Comparison of ENCODE assay signal across 1 cellular context in the genomic region with DNA sequence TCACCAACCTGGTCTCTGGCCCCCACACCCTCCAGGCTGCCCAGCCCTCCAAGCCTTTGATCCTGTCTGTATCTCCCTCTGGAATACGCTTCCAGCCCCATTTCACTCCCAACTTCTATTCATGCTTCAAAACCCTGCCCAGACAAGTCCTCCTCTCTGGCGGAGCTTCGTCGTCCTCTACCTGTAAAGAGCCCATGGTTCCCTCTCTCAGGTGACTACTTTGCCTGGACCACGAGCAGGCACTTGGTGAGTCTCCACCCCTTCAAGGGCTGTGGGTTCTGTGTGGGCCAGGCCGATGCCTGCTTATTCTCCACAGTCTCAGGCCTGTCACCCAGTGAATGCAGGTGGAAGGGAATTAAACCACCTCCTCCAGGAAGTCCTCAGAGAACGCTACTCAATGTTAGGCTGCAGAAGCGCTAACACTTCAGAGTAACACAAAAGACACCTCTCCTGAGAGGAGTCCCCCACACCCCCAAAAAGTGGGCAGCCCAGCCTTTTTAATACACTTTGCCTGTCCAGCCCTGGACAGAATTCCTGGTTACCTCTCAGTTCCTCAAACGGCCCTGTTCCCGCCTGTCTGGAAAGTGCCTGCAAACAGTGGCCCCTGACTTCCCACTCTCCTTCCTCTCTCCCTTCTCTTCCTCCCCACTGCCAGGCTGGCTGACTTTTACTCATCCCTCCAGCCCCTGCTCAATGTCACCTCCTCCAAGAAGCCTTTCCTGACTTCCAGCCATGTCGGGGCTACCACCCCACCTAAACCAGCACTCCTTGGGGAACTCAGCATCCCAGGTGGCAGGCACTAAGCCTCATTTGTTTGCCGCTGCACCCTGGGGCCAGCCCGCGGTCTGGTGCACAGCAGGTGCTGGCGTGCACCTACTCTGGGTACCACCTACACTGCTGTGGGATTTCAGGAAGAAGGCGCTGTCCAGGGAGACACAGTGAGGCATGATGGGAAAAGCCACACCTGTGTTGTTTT.
TF ChIP-seq lines count a peak whose summit lies in the region.

No MANE protein-coding gene starts in this region.

TF ChIP-seq in GM12878, 131 proteins besides CTCF, POLR2A, EP300 and RAD21:
- TF ChIP-seq IKZF2 (IDR thresholded peaks at IDR 0.05): peak; percentile 16 to 28; a peak in 2 of 4 replicates
- no peak for TF ChIP-seq ZNF24 (IDR thresholded peaks at IDR 0.05)
- TF ChIP-seq CREM (IDR thresholded peaks at IDR 0.05; ENCODE audit: low read depth): no peak
- TF ChIP-seq IKZF1 (conservative IDR thresholded peaks at IDR 0.05): 0 out of 2 replicates have a peak, but pooled peaks have one; percentile 16
- no peak for TF ChIP-seq EGR1 (IDR thresholded peaks at IDR 0.05; ENCODE audit: borderline replicate concordance in 1 of 2, low read depth in 2 of 2, low read length in 2 of 2)
- TF ChIP-seq, protein P1, sequence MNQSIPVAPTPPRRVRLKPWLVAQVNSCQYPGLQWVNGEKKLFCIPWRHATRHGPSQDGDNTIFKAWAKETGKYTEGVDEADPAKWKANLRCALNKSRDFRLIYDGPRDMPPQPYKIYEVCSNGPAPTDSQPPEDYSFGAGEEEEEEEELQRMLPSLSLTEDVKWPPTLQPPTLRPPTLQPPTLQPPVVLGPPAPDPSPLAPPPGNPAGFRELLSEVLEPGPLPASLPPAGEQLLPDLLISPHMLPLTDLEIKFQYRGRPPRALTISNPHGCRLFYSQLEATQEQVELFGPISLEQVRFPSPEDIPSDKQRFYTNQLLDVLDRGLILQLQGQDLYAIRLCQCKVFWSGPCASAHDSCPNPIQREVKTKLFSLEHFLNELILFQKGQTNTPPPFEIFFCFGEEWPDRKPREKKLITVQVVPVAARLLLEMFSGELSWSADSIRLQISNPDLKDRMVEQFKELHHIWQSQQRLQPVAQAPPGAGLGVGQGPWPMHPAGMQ (IDR thresholded peaks at IDR 0.05; ENCODE audit: borderline replicate concordance): no peak
- TF ChIP-seq, protein P2, sequence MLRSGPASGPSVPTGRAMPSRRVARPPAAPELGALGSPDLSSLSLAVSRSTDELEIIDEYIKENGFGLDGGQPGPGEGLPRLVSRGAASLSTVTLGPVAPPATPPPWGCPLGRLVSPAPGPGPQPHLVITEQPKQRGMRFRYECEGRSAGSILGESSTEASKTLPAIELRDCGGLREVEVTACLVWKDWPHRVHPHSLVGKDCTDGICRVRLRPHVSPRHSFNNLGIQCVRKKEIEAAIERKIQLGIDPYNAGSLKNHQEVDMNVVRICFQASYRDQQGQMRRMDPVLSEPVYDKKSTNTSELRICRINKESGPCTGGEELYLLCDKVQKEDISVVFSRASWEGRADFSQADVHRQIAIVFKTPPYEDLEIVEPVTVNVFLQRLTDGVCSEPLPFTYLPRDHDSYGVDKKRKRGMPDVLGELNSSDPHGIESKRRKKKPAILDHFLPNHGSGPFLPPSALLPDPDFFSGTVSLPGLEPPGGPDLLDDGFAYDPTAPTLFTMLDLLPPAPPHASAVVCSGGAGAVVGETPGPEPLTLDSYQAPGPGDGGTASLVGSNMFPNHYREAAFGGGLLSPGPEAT (IDR thresholded peaks at IDR 0.05; ENCODE audit: low read depth): 0 out of 2 replicates have a peak, but pooled peaks have one; percentile 13
- TF ChIP-seq RAD51 (IDR thresholded peaks at IDR 0.05): no peak
- TF ChIP-seq CEBPB (IDR thresholded peaks at IDR 0.05; ENCODE audit: borderline replicate concordance in 1 of 2, low read depth in 2 of 2, low read length in 2 of 2): no peak
- no peak for TF ChIP-seq SIN3A (IDR thresholded peaks at IDR 0.05; ENCODE audit: low read depth, low read length)
- TF ChIP-seq, protein P3, sequence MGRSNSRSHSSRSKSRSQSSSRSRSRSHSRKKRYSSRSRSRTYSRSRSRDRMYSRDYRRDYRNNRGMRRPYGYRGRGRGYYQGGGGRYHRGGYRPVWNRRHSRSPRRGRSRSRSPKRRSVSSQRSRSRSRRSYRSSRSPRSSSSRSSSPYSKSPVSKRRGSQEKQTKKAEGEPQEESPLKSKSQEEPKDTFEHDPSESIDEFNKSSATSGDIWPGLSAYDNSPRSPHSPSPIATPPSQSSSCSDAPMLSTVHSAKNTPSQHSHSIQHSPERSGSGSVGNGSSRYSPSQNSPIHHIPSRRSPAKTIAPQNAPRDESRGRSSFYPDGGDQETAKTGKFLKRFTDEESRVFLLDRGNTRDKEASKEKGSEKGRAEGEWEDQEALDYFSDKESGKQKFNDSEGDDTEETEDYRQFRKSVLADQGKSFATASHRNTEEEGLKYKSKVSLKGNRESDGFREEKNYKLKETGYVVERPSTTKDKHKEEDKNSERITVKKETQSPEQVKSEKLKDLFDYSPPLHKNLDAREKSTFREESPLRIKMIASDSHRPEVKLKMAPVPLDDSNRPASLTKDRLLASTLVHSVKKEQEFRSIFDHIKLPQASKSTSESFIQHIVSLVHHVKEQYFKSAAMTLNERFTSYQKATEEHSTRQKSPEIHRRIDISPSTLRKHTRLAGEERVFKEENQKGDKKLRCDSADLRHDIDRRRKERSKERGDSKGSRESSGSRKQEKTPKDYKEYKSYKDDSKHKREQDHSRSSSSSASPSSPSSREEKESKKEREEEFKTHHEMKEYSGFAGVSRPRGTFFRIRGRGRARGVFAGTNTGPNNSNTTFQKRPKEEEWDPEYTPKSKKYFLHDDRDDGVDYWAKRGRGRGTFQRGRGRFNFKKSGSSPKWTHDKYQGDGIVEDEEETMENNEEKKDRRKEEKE (IDR thresholded peaks at IDR 0.05): no peak
- TF ChIP-seq NR2F1 (conservative IDR thresholded peaks at IDR 0.05): no peak
- no peak for TF ChIP-seq PAX8 (IDR thresholded peaks at IDR 0.05)
- no peak for TF ChIP-seq FOXM1 (IDR thresholded peaks at IDR 0.05; ENCODE audit: low read depth, low read length)
- TF ChIP-seq, protein P4, sequence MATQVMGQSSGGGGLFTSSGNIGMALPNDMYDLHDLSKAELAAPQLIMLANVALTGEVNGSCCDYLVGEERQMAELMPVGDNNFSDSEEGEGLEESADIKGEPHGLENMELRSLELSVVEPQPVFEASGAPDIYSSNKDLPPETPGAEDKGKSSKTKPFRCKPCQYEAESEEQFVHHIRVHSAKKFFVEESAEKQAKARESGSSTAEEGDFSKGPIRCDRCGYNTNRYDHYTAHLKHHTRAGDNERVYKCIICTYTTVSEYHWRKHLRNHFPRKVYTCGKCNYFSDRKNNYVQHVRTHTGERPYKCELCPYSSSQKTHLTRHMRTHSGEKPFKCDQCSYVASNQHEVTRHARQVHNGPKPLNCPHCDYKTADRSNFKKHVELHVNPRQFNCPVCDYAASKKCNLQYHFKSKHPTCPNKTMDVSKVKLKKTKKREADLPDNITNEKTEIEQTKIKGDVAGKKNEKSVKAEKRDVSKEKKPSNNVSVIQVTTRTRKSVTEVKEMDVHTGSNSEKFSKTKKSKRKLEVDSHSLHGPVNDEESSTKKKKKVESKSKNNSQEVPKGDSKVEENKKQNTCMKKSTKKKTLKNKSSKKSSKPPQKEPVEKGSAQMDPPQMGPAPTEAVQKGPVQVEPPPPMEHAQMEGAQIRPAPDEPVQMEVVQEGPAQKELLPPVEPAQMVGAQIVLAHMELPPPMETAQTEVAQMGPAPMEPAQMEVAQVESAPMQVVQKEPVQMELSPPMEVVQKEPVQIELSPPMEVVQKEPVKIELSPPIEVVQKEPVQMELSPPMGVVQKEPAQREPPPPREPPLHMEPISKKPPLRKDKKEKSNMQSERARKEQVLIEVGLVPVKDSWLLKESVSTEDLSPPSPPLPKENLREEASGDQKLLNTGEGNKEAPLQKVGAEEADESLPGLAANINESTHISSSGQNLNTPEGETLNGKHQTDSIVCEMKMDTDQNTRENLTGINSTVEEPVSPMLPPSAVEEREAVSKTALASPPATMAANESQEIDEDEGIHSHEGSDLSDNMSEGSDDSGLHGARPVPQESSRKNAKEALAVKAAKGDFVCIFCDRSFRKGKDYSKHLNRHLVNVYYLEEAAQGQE (IDR thresholded peaks at IDR 0.05; ENCODE audit: low read depth, low read length): no peak
